21 cellular contexts compared by ENCODE assay signal in the genomic region with DNA sequence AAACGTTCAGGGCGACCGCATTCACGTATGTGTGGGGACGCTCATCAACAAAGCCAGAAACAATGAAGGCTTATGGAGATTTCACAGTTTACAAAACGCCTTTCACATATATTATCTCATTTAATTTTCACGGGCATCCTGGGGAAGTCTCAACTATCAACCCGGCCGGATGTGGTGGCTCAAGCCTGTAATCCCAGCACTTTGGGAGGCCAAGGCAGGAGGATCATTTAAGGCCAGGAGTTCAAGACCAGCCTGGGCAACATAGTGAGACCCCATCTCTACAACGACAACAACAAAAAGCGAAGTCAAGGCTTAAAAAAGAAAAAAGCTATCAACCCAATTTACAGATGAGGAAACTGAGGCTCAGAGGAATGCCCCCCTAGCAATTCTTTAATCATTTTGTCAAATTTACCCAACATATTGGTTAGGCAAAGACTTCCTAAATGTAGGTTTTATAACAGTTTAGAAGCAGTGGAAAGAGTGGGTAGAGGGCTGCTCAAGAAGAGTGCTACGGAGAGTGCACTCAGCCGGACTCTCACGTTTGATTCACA.
"Had no signal": no experiment of that assay in that cellular context is flagged by ENCODE, and none has a peak within 500 bp of the region (broad histone marks: within the 10 kb centered on the region; RNA-seq: fewer than 3 reads in every experiment).

No MANE protein-coding gene starts in this region.

- ATAC-seq: heart left ventricle; left colon; left ventricle myocardium superior; natural killer cell treated with Interleukin-12 subunit alpha and Interleukin-12 subunit beta and Interleukin-15 and Interleukin-18, amount 100 ng/mL, for 72 hours; stimulated activated naive CD8-positive, alpha-beta T cell treated with anti-CD3 and anti-CD28 coated beads, Interleukin-15, Interleukin-2, amounts not matched to agents 100 U/mL and 50 U/mL, for 24 hours had no signal

- H3K9ac ChIP-seq: neural progenitor cell had no signal

- H3K9me3 Mint-ChIP-seq: endodermal cell; natural killer cell treated with Interleukin-12 subunit alpha and Interleukin-12 subunit beta and Interleukin-15 and Interleukin-18, amount 100 ng/mL, for 72 hours; neural progenitor cell; type B pancreatic cell had no signal

- H3K27me3 ChIP-seq: heart left ventricle, neural progenitor cell, ovary, right atrium auricular region, suprapubic skin, thyroid gland had no signal

- H3K4me3 Mint-ChIP-seq: endodermal cell; natural killer cell treated with Interleukin-12 subunit alpha and Interleukin-12 subunit beta and Interleukin-15 and Interleukin-18, amount 100 ng/mL, for 72 hours; neural progenitor cell; type B pancreatic cell had no signal

- H3K27ac ChIP-seq: neural progenitor cell, suprapubic skin, thyroid gland had no signal

- H3K36me3 Mint-ChIP-seq: natural killer cell treated with Interleukin-12 subunit alpha and Interleukin-12 subunit beta and Interleukin-15 and Interleukin-18, amount 100 ng/mL, for 72 hours had no signal

- H3K27ac Mint-ChIP-seq: natural killer cell treated with Interleukin-12 subunit alpha and Interleukin-12 subunit beta and Interleukin-15 and Interleukin-18, amount 100 ng/mL, for 72 hours; neural progenitor cell had no signal

- H3K9me3 ChIP-seq: heart left ventricle, ovary, right atrium auricular region, suprapubic skin, thyroid gland had no signal

- H3K4me2 ChIP-seq: neural progenitor cell had no signal

- DNase-seq: effector CD4-positive, alpha-beta T cell; endodermal cell; heart left ventricle; hippocampal formation; left colon; left ventricle myocardium superior; mesenchymal stem cell; midbrain; small intestine; stimulated activated CD4-positive, alpha-beta T cell treated with anti-CD3 and anti-CD28 coated beads, Interleukin-12 subunit alpha, Interleukin-12 subunit beta, amount 100 ng/mL, for 4 hours; stimulated activated naive CD8-positive, alpha-beta T cell treated with anti-CD3 and anti-CD28 coated beads, Interleukin-15, Interleukin-2, amounts not matched to agents 100 U/mL and 50 U/mL, for 24 hours; thyroid gland had no signal

- H3K27me3 Mint-ChIP-seq: natural killer cell treated with Interleukin-12 subunit alpha and Interleukin-12 subunit beta and Interleukin-15 and Interleukin-18, amount 100 ng/mL, for 72 hours; type B pancreatic cell had no signal

- H3K36me3 ChIP-seq: neural progenitor cell, ovary had no signal

- H2AFZ ChIP-seq: neural progenitor cell had no signal

- FAIRE-seq: frontal cortex, small intestine, urothelium cell line had no signal

- H3K4me3 ChIP-seq: heart left ventricle, lung, neural progenitor cell, ovary, right atrium auricular region, suprapubic skin, thyroid gland had no signal
